Comparison of ENCODE assay signal across 1 cellular context in the genomic region with DNA sequence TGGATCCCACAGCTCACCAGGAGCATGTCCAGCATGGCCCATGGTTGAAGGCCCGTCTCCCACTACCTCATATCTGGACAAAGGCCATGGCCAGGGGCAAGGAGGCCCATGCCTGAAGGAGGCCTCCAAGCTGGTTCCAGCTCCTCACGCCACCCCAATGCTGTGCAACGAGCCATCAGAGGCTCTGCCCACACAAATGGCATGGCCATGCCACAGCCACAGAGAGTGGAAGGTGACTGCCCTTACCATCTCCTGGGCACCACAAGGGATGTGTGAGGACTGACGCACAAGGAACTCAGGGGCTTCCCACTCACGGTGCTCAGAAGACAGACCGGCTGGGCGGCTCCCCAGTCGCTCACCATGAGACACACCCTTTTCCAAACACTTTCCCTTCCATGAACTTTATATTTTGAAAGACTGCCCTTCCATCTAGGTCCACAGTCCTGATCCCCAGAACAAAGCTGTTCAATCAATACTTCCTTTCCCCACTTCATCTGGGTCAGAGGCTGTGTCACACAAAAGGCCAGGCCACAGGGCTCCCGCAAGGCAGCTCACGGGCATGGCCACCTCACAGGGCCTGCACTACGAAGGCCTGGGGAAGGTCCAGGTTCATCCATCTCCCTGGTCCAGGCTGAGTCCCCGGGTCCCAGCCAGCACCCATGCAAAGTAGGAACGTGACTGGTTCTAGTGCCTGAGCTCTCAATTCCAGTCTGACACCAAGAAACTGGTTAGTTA.
TF ChIP-seq lines count a peak whose summit lies in the region.

No MANE protein-coding gene starts in this region.

TF ChIP-seq in HepG2, 621 proteins besides CTCF, POLR2A, EP300 and RAD21 (continued from another document):
- TF ChIP-seq, protein P1, sequence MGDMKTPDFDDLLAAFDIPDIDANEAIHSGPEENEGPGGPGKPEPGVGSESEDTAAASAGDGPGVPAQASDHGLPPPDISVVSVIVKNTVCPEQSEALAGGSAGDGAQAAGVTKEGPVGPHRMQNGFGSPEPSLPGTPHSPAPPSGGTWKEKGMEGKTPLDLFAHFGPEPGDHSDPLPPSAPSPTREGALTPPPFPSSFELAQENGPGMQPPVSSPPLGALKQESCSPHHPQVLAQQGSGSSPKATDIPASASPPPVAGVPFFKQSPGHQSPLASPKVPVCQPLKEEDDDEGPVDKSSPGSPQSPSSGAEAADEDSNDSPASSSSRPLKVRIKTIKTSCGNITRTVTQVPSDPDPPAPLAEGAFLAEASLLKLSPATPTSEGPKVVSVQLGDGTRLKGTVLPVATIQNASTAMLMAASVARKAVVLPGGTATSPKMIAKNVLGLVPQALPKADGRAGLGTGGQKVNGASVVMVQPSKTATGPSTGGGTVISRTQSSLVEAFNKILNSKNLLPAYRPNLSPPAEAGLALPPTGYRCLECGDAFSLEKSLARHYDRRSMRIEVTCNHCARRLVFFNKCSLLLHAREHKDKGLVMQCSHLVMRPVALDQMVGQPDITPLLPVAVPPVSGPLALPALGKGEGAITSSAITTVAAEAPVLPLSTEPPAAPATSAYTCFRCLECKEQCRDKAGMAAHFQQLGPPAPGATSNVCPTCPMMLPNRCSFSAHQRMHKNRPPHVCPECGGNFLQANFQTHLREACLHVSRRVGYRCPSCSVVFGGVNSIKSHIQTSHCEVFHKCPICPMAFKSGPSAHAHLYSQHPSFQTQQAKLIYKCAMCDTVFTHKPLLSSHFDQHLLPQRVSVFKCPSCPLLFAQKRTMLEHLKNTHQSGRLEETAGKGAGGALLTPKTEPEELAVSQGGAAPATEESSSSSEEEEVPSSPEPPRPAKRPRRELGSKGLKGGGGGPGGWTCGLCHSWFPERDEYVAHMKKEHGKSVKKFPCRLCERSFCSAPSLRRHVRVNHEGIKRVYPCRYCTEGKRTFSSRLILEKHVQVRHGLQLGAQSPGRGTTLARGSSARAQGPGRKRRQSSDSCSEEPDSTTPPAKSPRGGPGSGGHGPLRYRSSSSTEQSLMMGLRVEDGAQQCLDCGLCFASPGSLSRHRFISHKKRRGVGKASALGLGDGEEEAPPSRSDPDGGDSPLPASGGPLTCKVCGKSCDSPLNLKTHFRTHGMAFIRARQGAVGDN (CRISPR knock-in tag; IDR thresholded peaks at IDR 0.05) = peak; percentile 33
- 0 out of 2 replicates have a peak, but pooled peaks have one; percentile 13 for TF ChIP-seq HNF4A (CRISPR knock-in tag; IDR thresholded peaks at IDR 0.05)
